Comparison of ENCODE assay signal across 10 cellular contexts in genomic region chr12:132460571-132460970, GRCh38. TPM values are rescaled to one million over a fixed set of nuclear protein-coding genes. Genes with fewer than 3 reads are reported as not detected.
DNase-seq lines count a peak whose midpoint lies in the region; ATAC-seq and TF ChIP-seq lines count a peak whose summit lies in the region.
"Had no signal": no experiment of that assay in that cellular context is flagged by ENCODE, and none has a peak within 500 bp of the region (broad histone marks: within the 10 kb centered on the region; RNA-seq: fewer than 3 reads in every experiment).

No MANE protein-coding gene starts in this region.

- no peak overlapping the region for H4K5ac ChIP-seq in IMR-90 (ENCODE audit: low read depth, low read length)

- DNase-seq in activated CD4-positive, alpha-beta T cell treated with anti-CD3 and anti-CD28 coated beads, Interleukin-2, amount 50 U/mL, for 48 hours = peak; percentile 32 to 42
- DNase-seq in activated CD4-positive, alpha-beta T cell treated with anti-CD3 and anti-CD28 coated beads for 1 hour = no peak
- no peak for DNase-seq in IMR-90
- DNase-seq in colonic mucosa = peak; percentile 42
- DNase-seq in retinal pigment epithelial cell (ENCODE audit: low read depth) = no peak
- no peak for DNase-seq in kidney tubule cell (ENCODE audit: low spot score)
- DNase-seq in ecto neural progenitor cell (ENCODE audit: low spot score) = no peak
- no peak for DNase-seq in NCI-H748 treated with DMSO at 0.1 percent for 48 hours (lab: John Stamatoyannopoulos, UW)
- DNase-seq: left cardiac atrium, T-helper 9 cell had no signal

- H2AK5ac ChIP-seq in IMR-90 (ENCODE audit: low read depth, low read length) = no peak overlapping the region

- H4K8ac ChIP-seq in IMR-90 (ENCODE audit: low read depth in 2 of 2, low read length in 2 of 2) = no peak overlapping the region

- H2BK20ac ChIP-seq in IMR-90 (ENCODE audit: low read depth, low read length) = no peak overlapping the region

- H3K4me2 ChIP-seq in IMR-90 (ENCODE audit: low read depth, low read length) = no peak overlapping the region

- H3K9me3 ChIP-seq in IMR-90 (ENCODE audit: control insufficient read depth, insufficient read depth, low read length) (peaks cover 3% of the 10 kb centered on the region), colonic mucosa (no peaks in the 10 kb centered on the region)

- no peak overlapping the region for H3K4me3 ChIP-seq in IMR-90 (ENCODE audit: insufficient read depth, low read depth, low read length)
- H3K4me3 ChIP-seq in colonic mucosa = no peak overlapping the region
- H3K4me3 ChIP-seq in retinal pigment epithelial cell (ENCODE audit: low read length) = no peak overlapping the region

- no peak overlapping the region for H3K4ac ChIP-seq in IMR-90 (ENCODE audit: low read depth, low read length)

- H2BK15ac ChIP-seq in IMR-90 (ENCODE audit: low read depth, low read length) = no peak overlapping the region

- H2AFZ ChIP-seq in IMR-90 (replicated peaks; ENCODE audit: low read length, poor library complexity) = peak overlapping the region; percentile 49

- WGBS in IMR-90 (ENCODE audit: extremely low coverage in 2 of 2, insufficient read length in 1 of 2), 2 experiments = 100% methylated on average over 3 of the region's 13 CpGs; no CpG with 5 or more reads in 1 of the 2 experiments

- no peak overlapping the region for H2BK120ac ChIP-seq in IMR-90 (ENCODE audit: low read depth, low read length)

- H3K27me3 ChIP-seq in IMR-90 (ENCODE audit: control insufficient read depth, insufficient read depth, low read length) (no peaks in the 10 kb centered on the region), colonic mucosa (no peaks in the 10 kb centered on the region)

- H2BK5ac ChIP-seq in IMR-90 (ENCODE audit: low read depth, low read length, poor library complexity, severe bottlenecking) = no peak overlapping the region

- H3K18ac ChIP-seq in IMR-90 (ENCODE audit: low read depth, low read length) = no peak overlapping the region

- in situ Hi-C loops in IMR-90 (cut with MboI; ENCODE audit: low sequenced_read_pairs) = no loop called here

- no peak overlapping the region for H2AK9ac ChIP-seq in IMR-90 (replicated peaks; ENCODE audit: low read depth, low read length, poor library complexity)

- TF ChIP-seq POLR2A in IMR-90 (IDR thresholded peaks at IDR 0.05; ENCODE audit: low read depth, low read length) = no peak

- H3K56ac ChIP-seq in IMR-90 (ENCODE audit: extremely low read depth, insufficient read depth, low read length) = no peak overlapping the region

- POLR2A ChIA-PET in IMR-90 (lab: Charles Lee; ENCODE audit: unreplicated experiment) = no interaction called here

- H3K27ac ChIP-seq in IMR-90 (ENCODE audit: insufficient read depth, low read length) (no peak overlapping the region), colonic mucosa (no peak overlapping the region)

- H4K91ac ChIP-seq in IMR-90 (ENCODE audit: insufficient read depth, low read depth, low read length) = no peak overlapping the region

- H3K36me3 ChIP-seq in IMR-90 (ENCODE audit: control insufficient read depth, insufficient read depth, low read length) = no peaks in the 10 kb centered on the region
- H3K36me3 ChIP-seq in colonic mucosa = no peaks in the 10 kb centered on the region

- H3K4me1 ChIP-seq in IMR-90 (ENCODE audit: control insufficient read depth, insufficient read depth, low read length) = no peaks in the 10 kb centered on the region
- no peaks in the 10 kb centered on the region for H3K4me1 ChIP-seq in colonic mucosa

- no peak for ATAC-seq in IMR-90 (ENCODE audit: low read depth)
- ATAC-seq: left cardiac atrium had no signal

- BruUV-seq in IMR-90 (replicated peaks; lab: Mats Ljungman, UMichigan) = no TSS peak

- no peak for TF ChIP-seq RAD21 in IMR-90 (IDR thresholded peaks at IDR 0.05; ENCODE audit: low read length)

- intact Hi-C loops in IMR-90 (cut with micrococcal nuclease) = no loop called here
- intact Hi-C loops in colonic mucosa (cut with DNase I) = no loop called here

- H3K9ac ChIP-seq in IMR-90 (ENCODE audit: low read depth, low read length) (no peak overlapping the region), colonic mucosa (ENCODE audit: low read depth in 2 of 2, low read length in 2 of 2) (no peak overlapping the region)

- dilution Hi-C loops in IMR-90 (cut with HindIII; ENCODE audit: low sequenced_read_pairs, unreplicated experiment) = no loop called here

- H3K14ac ChIP-seq in IMR-90 (replicated peaks; ENCODE audit: low read depth, low read length) = no peak overlapping the region

- no peak overlapping the region for H3K23ac ChIP-seq in IMR-90 (ENCODE audit: low read depth, low read length)

- CTCF ChIA-PET in IMR-90 (lab: Yijun Ruan, JAX) = no interaction called here

- H3K9me1 ChIP-seq in IMR-90 (ENCODE audit: insufficient read depth, low read length) = peaks cover under 1% of the 10 kb centered on the region; the same call in 1 of the 2 replicates

- peak; percentile 16; the same call in 1 of the 2 replicates for TF ChIP-seq CTCF in IMR-90 (conservative IDR thresholded peaks at IDR 0.05; ENCODE audit: low read depth, low read length)
- no peak for TF ChIP-seq CTCF in colonic mucosa (IDR thresholded peaks at IDR 0.05)
- TF ChIP-seq CTCF in retinal pigment epithelial cell (conservative IDR thresholded peaks at IDR 0.05; ENCODE audit: low read depth, low read length) = peak; percentile 38

- no peaks in the 10 kb centered on the region for H4K20me1 ChIP-seq in IMR-90 (ENCODE audit: insufficient read depth, low read length)

- no peaks in the 10 kb centered on the region for H3K79me1 ChIP-seq in IMR-90 (ENCODE audit: low read depth in 1 of 2, low read length in 2 of 2)

TF ChIP-seq in IMR-90, 13 proteins besides CTCF, POLR2A, EP300 and RAD21:
- TF ChIP-seq CHD1 (IDR thresholded peaks at IDR 0.05; ENCODE audit: low read depth, low read length) (no peak), MAZ (IDR thresholded peaks at IDR 0.05; ENCODE audit: borderline replicate concordance, low read depth, low read length) (no peak), CEBPB (IDR thresholded peaks at IDR 0.05; ENCODE audit: low read depth, low read length) (no peak), BHLHE40 (IDR thresholded peaks at IDR 0.05; ENCODE audit: low read depth, low read length) (no peak), MAFK (IDR thresholded peaks at IDR 0.05; ENCODE audit: low read depth, low read length) (no peak), ELK1 (IDR thresholded peaks at IDR 0.05; ENCODE audit: borderline replicate concordance, low read depth, low read length) (no peak), FOS (IDR thresholded peaks at IDR 0.05; ENCODE audit: low read depth, low read length) (no peak), USF2 (IDR thresholded peaks at IDR 0.05; ENCODE audit: low read depth, low read length) (no peak)

RNA-seq across cellular contexts. Expression of gene FBRSL1, which starts 29.4 kb away (rescaled TPM):
- total RNA-seq in IMR-90 (2012; rRNA removed) = 0.36 and 0.83 TPM in 2 replicates
- polyA plus RNA-seq in IMR-90 (2012; rRNA removed) = 10.8 and 12.9 TPM in 2 replicates
- polyA plus RNA-seq in IMR-90 (2012; cell fraction: cytosol; rRNA removed) = 9.9 and 14.5 TPM in 2 replicates
- polyA plus RNA-seq in IMR-90 (2012; cell fraction: nucleus; rRNA removed; ENCODE audit: low replicate concordance) = 30.2 and 71.7 TPM in 2 replicates
- 100 to 1,000 TPM in 1 of 2 donors, 10 to 100 TPM in 1; 51.9 to 101 TPM for total RNA-seq in colonic mucosa

Comparison
In these comparisons a context has a peak if more than half of its experiments do, and no peak if none do; other contexts are left out.
1. DNase-seq: peak in activated CD4-positive, alpha-beta T cell treated with anti-CD3 and anti-CD28 coated beads, Interleukin-2, amount 50 U/mL, for 48 hours (2 of 2) and colonic mucosa (single experiment); none in activated CD4-positive, alpha-beta T cell treated with anti-CD3 and anti-CD28 coated beads for 1 hour (single experiment), IMR-90 (single experiment), retinal pigment epithelial cell (single experiment), kidney tubule cell (single experiment), ecto neural progenitor cell (single experiment) and NCI-H748 treated with DMSO at 0.1 percent for 48 hours (single experiment).
2. RNA of gene FBRSL1, which starts 29.4 kb away (total RNA-seq): 51.9 to 101 TPM in colonic mucosa; 0.36 to 0.83 TPM in IMR-90; every median in the first group is over 10 times any median in the second.